Comparison of ENCODE assay signal across 1 cellular context in the genomic region with DNA sequence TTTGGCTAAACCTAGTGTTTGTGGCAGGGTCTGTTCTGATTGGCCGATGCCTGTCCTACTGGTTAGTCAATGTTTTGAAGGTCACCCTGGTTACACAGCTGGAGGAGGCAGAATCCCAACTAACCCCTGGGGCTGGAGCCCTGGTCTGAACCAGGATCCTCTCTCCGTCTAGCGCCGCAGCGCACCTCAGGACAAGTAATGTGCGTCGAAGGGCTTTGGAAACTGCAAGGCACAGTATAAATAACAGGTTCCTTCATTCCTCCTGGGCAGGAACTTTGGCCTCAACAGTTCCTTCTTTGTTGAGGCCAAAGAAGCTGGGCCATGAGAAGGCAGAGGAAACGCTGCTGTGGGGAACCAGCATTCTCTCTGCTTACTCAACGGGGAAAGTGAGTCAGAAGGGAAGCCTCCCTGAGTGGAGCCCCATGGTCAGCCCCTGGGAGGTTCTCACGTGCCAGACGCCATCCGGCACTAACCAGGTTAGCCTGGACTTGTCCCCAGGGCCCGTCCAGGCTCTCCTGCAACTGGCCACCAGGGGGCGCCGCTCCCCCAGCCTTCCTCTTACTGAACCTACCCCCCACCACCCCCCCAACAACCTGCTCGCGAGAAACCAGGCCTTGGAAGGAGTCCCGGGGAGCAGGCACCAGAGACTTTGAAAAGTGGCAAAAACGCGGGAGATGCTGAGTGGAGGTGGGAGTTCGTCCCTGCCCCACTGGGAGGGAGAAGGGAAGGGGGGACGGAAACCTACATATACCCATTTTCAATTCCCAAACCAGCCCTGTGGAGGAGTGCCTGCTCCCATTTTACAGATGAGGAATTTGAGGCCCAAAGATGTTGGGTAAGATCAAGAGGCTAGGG.
TF ChIP-seq lines count a peak whose summit lies in the region.

No MANE protein-coding gene starts in this region.

TF ChIP-seq in H1, 55 proteins besides CTCF, POLR2A, EP300 and RAD21:
- TF ChIP-seq, protein P1, sequence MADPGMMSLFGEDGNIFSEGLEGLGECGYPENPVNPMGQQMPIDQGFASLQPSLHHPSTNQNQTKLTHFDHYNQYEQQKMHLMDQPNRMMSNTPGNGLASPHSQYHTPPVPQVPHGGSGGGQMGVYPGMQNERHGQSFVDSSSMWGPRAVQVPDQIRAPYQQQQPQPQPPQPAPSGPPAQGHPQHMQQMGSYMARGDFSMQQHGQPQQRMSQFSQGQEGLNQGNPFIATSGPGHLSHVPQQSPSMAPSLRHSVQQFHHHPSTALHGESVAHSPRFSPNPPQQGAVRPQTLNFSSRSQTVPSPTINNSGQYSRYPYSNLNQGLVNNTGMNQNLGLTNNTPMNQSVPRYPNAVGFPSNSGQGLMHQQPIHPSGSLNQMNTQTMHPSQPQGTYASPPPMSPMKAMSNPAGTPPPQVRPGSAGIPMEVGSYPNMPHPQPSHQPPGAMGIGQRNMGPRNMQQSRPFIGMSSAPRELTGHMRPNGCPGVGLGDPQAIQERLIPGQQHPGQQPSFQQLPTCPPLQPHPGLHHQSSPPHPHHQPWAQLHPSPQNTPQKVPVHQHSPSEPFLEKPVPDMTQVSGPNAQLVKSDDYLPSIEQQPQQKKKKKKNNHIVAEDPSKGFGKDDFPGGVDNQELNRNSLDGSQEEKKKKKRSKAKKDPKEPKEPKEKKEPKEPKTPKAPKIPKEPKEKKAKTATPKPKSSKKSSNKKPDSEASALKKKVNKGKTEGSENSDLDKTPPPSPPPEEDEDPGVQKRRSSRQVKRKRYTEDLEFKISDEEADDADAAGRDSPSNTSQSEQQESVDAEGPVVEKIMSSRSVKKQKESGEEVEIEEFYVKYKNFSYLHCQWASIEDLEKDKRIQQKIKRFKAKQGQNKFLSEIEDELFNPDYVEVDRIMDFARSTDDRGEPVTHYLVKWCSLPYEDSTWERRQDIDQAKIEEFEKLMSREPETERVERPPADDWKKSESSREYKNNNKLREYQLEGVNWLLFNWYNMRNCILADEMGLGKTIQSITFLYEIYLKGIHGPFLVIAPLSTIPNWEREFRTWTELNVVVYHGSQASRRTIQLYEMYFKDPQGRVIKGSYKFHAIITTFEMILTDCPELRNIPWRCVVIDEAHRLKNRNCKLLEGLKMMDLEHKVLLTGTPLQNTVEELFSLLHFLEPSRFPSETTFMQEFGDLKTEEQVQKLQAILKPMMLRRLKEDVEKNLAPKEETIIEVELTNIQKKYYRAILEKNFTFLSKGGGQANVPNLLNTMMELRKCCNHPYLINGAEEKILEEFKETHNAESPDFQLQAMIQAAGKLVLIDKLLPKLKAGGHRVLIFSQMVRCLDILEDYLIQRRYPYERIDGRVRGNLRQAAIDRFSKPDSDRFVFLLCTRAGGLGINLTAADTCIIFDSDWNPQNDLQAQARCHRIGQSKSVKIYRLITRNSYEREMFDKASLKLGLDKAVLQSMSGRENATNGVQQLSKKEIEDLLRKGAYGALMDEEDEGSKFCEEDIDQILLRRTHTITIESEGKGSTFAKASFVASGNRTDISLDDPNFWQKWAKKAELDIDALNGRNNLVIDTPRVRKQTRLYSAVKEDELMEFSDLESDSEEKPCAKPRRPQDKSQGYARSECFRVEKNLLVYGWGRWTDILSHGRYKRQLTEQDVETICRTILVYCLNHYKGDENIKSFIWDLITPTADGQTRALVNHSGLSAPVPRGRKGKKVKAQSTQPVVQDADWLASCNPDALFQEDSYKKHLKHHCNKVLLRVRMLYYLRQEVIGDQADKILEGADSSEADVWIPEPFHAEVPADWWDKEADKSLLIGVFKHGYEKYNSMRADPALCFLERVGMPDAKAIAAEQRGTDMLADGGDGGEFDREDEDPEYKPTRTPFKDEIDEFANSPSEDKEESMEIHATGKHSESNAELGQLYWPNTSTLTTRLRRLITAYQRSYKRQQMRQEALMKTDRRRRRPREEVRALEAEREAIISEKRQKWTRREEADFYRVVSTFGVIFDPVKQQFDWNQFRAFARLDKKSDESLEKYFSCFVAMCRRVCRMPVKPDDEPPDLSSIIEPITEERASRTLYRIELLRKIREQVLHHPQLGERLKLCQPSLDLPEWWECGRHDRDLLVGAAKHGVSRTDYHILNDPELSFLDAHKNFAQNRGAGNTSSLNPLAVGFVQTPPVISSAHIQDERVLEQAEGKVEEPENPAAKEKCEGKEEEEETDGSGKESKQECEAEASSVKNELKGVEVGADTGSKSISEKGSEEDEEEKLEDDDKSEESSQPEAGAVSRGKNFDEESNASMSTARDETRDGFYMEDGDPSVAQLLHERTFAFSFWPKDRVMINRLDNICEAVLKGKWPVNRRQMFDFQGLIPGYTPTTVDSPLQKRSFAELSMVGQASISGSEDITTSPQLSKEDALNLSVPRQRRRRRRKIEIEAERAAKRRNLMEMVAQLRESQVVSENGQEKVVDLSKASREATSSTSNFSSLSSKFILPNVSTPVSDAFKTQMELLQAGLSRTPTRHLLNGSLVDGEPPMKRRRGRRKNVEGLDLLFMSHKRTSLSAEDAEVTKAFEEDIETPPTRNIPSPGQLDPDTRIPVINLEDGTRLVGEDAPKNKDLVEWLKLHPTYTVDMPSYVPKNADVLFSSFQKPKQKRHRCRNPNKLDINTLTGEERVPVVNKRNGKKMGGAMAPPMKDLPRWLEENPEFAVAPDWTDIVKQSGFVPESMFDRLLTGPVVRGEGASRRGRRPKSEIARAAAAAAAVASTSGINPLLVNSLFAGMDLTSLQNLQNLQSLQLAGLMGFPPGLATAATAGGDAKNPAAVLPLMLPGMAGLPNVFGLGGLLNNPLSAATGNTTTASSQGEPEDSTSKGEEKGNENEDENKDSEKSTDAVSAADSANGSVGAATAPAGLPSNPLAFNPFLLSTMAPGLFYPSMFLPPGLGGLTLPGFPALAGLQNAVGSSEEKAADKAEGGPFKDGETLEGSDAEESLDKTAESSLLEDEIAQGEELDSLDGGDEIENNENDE (IDR thresholded peaks at IDR 0.05; ENCODE audit: insufficient replicate concordance, low read length) = no peak
- TF ChIP-seq ZNF274 (IDR thresholded peaks at IDR 0.05; ENCODE audit: borderline replicate concordance, extremely low read depth, low read length) = no peak
- TF ChIP-seq HDAC2 (IDR thresholded peaks at IDR 0.05; ENCODE audit: borderline replicate concordance in 1 of 2, low read depth in 2 of 2, low read length in 2 of 2) = peak in 1 of 2 experiments; percentile 96; a peak in 1 of 4 replicates
- TF ChIP-seq CBX8 (IDR thresholded peaks at IDR 0.05; ENCODE audit: borderline replicate concordance, low read depth, low read length) = no peak
- TF ChIP-seq RNF2 (IDR thresholded peaks at IDR 0.05; ENCODE audit: borderline replicate concordance, low read depth, low read length, missing control alignments, poor library complexity, severe bottlenecking) = no peak
- no peak for TF ChIP-seq RBBP5 (IDR thresholded peaks at IDR 0.05; ENCODE audit: borderline replicate concordance, low read depth, low read length)
- TF ChIP-seq KDM4A (IDR thresholded peaks at IDR 0.05; ENCODE audit: low read depth, low read length, severe bottlenecking) = no peak
- peak; percentile 59; the same call in 1 of the 2 replicates for TF ChIP-seq YY1 (IDR thresholded peaks at IDR 0.05; ENCODE audit: low read depth, low read length)
- TF ChIP-seq CHD2 (IDR thresholded peaks at IDR 0.05; ENCODE audit: low read length) = peak; percentile 84
- TF ChIP-seq SIRT6 (IDR thresholded peaks at IDR 0.05; ENCODE audit: low read length) = no peak
- TF ChIP-seq POU5F1 (IDR thresholded peaks at IDR 0.05; ENCODE audit: low read depth, low read length) = no peak
- TF ChIP-seq KDM1A (IDR thresholded peaks at IDR 0.05; ENCODE audit: borderline replicate concordance, low read length) = peak; percentile 99
- 0 out of 2 replicates have a peak, but pooled peaks have one; percentile 4 for TF ChIP-seq JUND (IDR thresholded peaks at IDR 0.05; ENCODE audit: low read length)
- TF ChIP-seq TEAD4 (IDR thresholded peaks at IDR 0.05; ENCODE audit: low read depth, low read length) = no peak
- 0 out of 2 replicates have a peak, but pooled peaks have one; percentile 10 for TF ChIP-seq BACH1 (IDR thresholded peaks at IDR 0.05; ENCODE audit: low read length)
- no peak for TF ChIP-seq SUZ12 (IDR thresholded peaks at IDR 0.05; ENCODE audit: low read length)
- TF ChIP-seq TBP (IDR thresholded peaks at IDR 0.05; ENCODE audit: low read depth, low read length) = no peak
- no peak for TF ChIP-seq KDM5A (IDR thresholded peaks at IDR 0.05; ENCODE audit: low read length)
- no peak for TF ChIP-seq NANOG (IDR thresholded peaks at IDR 0.05; ENCODE audit: insufficient read depth, low read depth, low read length, poor library complexity, severe bottlenecking)
- peak; percentile 87 for TF ChIP-seq ASH2L (IDR thresholded peaks at IDR 0.05; ENCODE audit: low read length)
- no peak for TF ChIP-seq BCL11A (IDR thresholded peaks at IDR 0.05; ENCODE audit: low read depth in 2 of 2, low read length in 2 of 2)
- TF ChIP-seq SRF (IDR thresholded peaks at IDR 0.05; ENCODE audit: low read depth, low read length) = no peak
- TF ChIP-seq EGR1 (IDR thresholded peaks at IDR 0.05; ENCODE audit: borderline replicate concordance, low read depth, low read length) = no peak
- TF ChIP-seq RFX5 (IDR thresholded peaks at IDR 0.05; ENCODE audit: borderline replicate concordance, low read depth, low read length) = no peak
- TF ChIP-seq CREB1 (IDR thresholded peaks at IDR 0.05) = no peak
- TF ChIP-seq, protein P2, sequence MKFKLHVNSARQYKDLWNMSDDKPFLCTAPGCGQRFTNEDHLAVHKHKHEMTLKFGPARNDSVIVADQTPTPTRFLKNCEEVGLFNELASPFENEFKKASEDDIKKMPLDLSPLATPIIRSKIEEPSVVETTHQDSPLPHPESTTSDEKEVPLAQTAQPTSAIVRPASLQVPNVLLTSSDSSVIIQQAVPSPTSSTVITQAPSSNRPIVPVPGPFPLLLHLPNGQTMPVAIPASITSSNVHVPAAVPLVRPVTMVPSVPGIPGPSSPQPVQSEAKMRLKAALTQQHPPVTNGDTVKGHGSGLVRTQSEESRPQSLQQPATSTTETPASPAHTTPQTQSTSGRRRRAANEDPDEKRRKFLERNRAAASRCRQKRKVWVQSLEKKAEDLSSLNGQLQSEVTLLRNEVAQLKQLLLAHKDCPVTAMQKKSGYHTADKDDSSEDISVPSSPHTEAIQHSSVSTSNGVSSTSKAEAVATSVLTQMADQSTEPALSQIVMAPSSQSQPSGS (IDR thresholded peaks at IDR 0.05; ENCODE audit: low read length) = no peak
- TF ChIP-seq, protein P3, sequence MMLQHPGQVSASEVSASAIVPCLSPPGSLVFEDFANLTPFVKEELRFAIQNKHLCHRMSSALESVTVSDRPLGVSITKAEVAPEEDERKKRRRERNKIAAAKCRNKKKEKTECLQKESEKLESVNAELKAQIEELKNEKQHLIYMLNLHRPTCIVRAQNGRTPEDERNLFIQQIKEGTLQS (IDR thresholded peaks at IDR 0.05; ENCODE audit: insufficient read depth, low read depth, low read length) = 0 out of 2 replicates have a peak, but pooled peaks have one; percentile 8
- no peak for TF ChIP-seq SIN3A (conservative IDR thresholded peaks at IDR 0.05 in 1 of 2, IDR thresholded peaks at IDR 0.05 in 1 of 2; ENCODE audit: low read depth in 1 of 2, low read length in 2 of 2)
- TF ChIP-seq NRF1 (IDR thresholded peaks at IDR 0.05; ENCODE audit: low read depth, low read length) = no peak
- peak; percentile 68; the same call in 1 of the 2 replicates for TF ChIP-seq POLR2AphosphoS5 (IDR thresholded peaks at IDR 0.05; ENCODE audit: low read depth, low read length)
- TF ChIP-seq TCF12 (IDR thresholded peaks at IDR 0.05; ENCODE audit: low read depth, low read length) = 0 out of 2 replicates have a peak, but pooled peaks have one; percentile 38
- TF ChIP-seq SP1 (IDR thresholded peaks at IDR 0.05; ENCODE audit: low read depth, low read length) = peak; percentile 71; the same call in 1 of the 2 replicates
- TF ChIP-seq RXRA (IDR thresholded peaks at IDR 0.05; ENCODE audit: insufficient read depth, low read depth, low read length) = no peak
- TF ChIP-seq, protein P4, sequence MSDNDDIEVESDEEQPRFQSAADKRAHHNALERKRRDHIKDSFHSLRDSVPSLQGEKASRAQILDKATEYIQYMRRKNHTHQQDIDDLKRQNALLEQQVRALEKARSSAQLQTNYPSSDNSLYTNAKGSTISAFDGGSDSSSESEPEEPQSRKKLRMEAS (IDR thresholded peaks at IDR 0.05) = peak; percentile 81
- no peak for TF ChIP-seq BRCA1 (IDR thresholded peaks at IDR 0.05; ENCODE audit: low read depth, low read length)
- TF ChIP-seq CEBPB (IDR thresholded peaks at IDR 0.05; ENCODE audit: low read depth, low read length) = no peak
- no peak for TF ChIP-seq CBX5 (IDR thresholded peaks at IDR 0.05; ENCODE audit: low read depth, low read length)
- TF ChIP-seq SIX5 (IDR thresholded peaks at IDR 0.05; ENCODE audit: low read depth, low read length) = no peak
- TF ChIP-seq TAF1 (IDR thresholded peaks at IDR 0.05; ENCODE audit: low read depth, low read length) = peak; percentile 53; the same call in 1 of the 2 replicates
- no peak for TF ChIP-seq TAF7 (optimal IDR thresholded peaks at IDR 0.05; ENCODE audit: borderline replicate concordance, low read depth, low read length)
- TF ChIP-seq MAFK (IDR thresholded peaks at IDR 0.05; ENCODE audit: low read depth, low read length) = no peak
- TF ChIP-seq PHF8 (conservative IDR thresholded peaks at IDR 0.05; ENCODE audit: low read depth, low read length) = no peak
- no peak for TF ChIP-seq EZH2 (IDR thresholded peaks at IDR 0.05; ENCODE audit: low read depth, low read length, severe bottlenecking)
- TF ChIP-seq SAP30 (IDR thresholded peaks at IDR 0.05; ENCODE audit: insufficient read depth, insufficient replicate concordance, low read length) = no peak
- TF ChIP-seq SP4 (IDR thresholded peaks at IDR 0.05; ENCODE audit: low read length) = no peak
- no peak for TF ChIP-seq JUN (IDR thresholded peaks at IDR 0.05; ENCODE audit: low read depth, low read length)
- TF ChIP-seq, protein P5, sequence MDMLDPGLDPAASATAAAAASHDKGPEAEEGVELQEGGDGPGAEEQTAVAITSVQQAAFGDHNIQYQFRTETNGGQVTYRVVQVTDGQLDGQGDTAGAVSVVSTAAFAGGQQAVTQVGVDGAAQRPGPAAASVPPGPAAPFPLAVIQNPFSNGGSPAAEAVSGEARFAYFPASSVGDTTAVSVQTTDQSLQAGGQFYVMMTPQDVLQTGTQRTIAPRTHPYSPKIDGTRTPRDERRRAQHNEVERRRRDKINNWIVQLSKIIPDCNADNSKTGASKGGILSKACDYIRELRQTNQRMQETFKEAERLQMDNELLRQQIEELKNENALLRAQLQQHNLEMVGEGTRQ (IDR thresholded peaks at IDR 0.05; ENCODE audit: low read length) = peak; percentile 25; the same call in 1 of the 2 replicates
- TF ChIP-seq, protein P6, sequence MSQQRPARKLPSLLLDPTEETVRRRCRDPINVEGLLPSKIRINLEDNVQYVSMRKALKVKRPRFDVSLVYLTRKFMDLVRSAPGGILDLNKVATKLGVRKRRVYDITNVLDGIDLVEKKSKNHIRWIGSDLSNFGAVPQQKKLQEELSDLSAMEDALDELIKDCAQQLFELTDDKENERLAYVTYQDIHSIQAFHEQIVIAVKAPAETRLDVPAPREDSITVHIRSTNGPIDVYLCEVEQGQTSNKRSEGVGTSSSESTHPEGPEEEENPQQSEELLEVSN (IDR thresholded peaks at IDR 0.05) = peak; percentile 54
- TF ChIP-seq CTBP2 (IDR thresholded peaks at IDR 0.05; ENCODE audit: borderline replicate concordance, insufficient read depth, insufficient read length, low read length) = no peak
- no peak for TF ChIP-seq FOSL1 (IDR thresholded peaks at IDR 0.05; ENCODE audit: insufficient read depth, low read depth, low read length)
